Comparison of ENCODE assay signal across 1 cellular context in genomic region chr20:14055127-14055742, GRCh38.
TF ChIP-seq lines count a peak whose summit lies in the region.

No MANE protein-coding gene starts in this region.

TF ChIP-seq in HCT116, 20 proteins besides CTCF, POLR2A, EP300 and RAD21 (continued from another document):
- no peak for TF ChIP-seq MAX (IDR thresholded peaks at IDR 0.05)
- no peak for TF ChIP-seq ZFX (IDR thresholded peaks at IDR 0.05)
- TF ChIP-seq CBX3 (IDR thresholded peaks at IDR 0.05; ENCODE audit: low read depth): no peak
- no peak for TF ChIP-seq SRF (IDR thresholded peaks at IDR 0.05; ENCODE audit: low read depth)
- TF ChIP-seq FOSL1 (IDR thresholded peaks at IDR 0.05; ENCODE audit: low read depth): no peak
TF ChIP-seq in HCT116: peak in this region for 0.
